In genomic region chr6:116370328-116370716, GRCh38 we compare ENCODE assay signal across 8 cellular contexts. TPM values are rescaled to one million over a fixed set of nuclear protein-coding genes. Genes with fewer than 3 reads are reported as not detected.
DNase-seq lines count a peak whose midpoint lies in the region; ATAC-seq and TF ChIP-seq lines count a peak whose summit lies in the region.

No MANE protein-coding gene starts in this region.

- peak overlapping the region; percentile 92 to 94 for H3K27ac ChIP-seq in left lung
- peak overlapping the region; percentile 22 for H3K27ac ChIP-seq in temporal lobe (ENCODE audit: low read depth, low read length)

- in situ Hi-C loops in astrocyte of the spinal cord (cut with HindIII; ENCODE audit: low sequenced_read_pairs): no loop called here

- H3K9me3 ChIP-seq in BE2C: no peaks in the 10 kb centered on the region
- H3K9me3 ChIP-seq in left lung: no peaks in the 10 kb centered on the region

- H3K4me3 ChIP-seq in BE2C (ENCODE audit: low read depth, low read length) (peak overlapping the region; percentile 61), astrocyte of the spinal cord (ENCODE audit: low read depth, low read length) (peak overlapping the region; percentile 61), left lung (peak overlapping the region; percentile 69 to 84)

- DNase-seq in BE2C (no peak), astrocyte of the spinal cord (ENCODE audit: low read depth, low spot score) (no peak), left lung (no peak), SKM-1 (lab: John Stamatoyannopoulos, UW; ENCODE audit: unreplicated experiment) (no peak), HT-29 (ENCODE audit: low spot score) (no peak), dedifferentiated amniotic fluid mesenchymal stem cell (ENCODE audit: extremely low spot score) (no peak)

- H3K27me3 ChIP-seq in BE2C (peaks cover 27% of the 10 kb centered on the region), left lung (peaks cover 0 to 11% of the 10 kb centered on the region in 2 donors)

- H3K36me3 ChIP-seq in BE2C (no peaks in the 10 kb centered on the region), left lung (no peaks in the 10 kb centered on the region)

- ATAC-seq in HG02943 (IDR thresholded peaks at IDR 0.05; ENCODE audit: low read depth, unreplicated experiment) (peak; percentile 49), left lung (peak; percentile 29)

- no peak for TF ChIP-seq CTCF in BE2C (IDR thresholded peaks at IDR 0.05; ENCODE audit: low read depth, low read length)
- TF ChIP-seq CTCF in astrocyte of the spinal cord (IDR thresholded peaks at IDR 0.05; ENCODE audit: low read depth, low read length): no peak
- no peak for TF ChIP-seq CTCF in left lung (IDR thresholded peaks at IDR 0.05)

- intact Hi-C loops in left lung (cut with DNase I): no loop called here

- H3K4me1 ChIP-seq in BE2C: no peaks in the 10 kb centered on the region
- peaks cover 9 to 38% of the 10 kb centered on the region in 2 donors for H3K4me1 ChIP-seq in left lung

RNA-seq across cellular contexts. Expression of gene DSE, which starts 0.4 kb away (rescaled TPM):
- polyA plus RNA-seq in BE2C (2012; ENCODE audit: insufficient read depth, insufficient read length, low read depth): 3.7 TPM
- 10 to 100 TPM; 39.7 to 85.6 TPM for total RNA-seq in left lung
- 11.8 TPM for total RNA-seq in temporal lobe
- 1.9 and 5.3 TPM in 2 replicates for total RNA-seq in HT-29 (2014; rRNA removed; shearing (Covaris generic))
